Comparison of ENCODE assay signal across 1 cellular context in genomic region chr3:4504340-4505261, GRCh38.
TF ChIP-seq lines count a peak whose summit lies in the region.

No MANE protein-coding gene starts in this region.

TF ChIP-seq in HEK293, 187 proteins besides CTCF, POLR2A, EP300 and RAD21 (continued from another document and continues in another):
- no peak for TF ChIP-seq PRDM2 (tag by site-specific recombination; IDR thresholded peaks at IDR 0.05; ENCODE audit: borderline replicate concordance)
- no peak for TF ChIP-seq ZNF513 (tag by site-specific recombination; IDR thresholded peaks at IDR 0.05)
- peak; percentile 28; the same call in 1 of the 2 replicates for TF ChIP-seq PRDM1 (tag by site-specific recombination; IDR thresholded peaks at IDR 0.05)
- TF ChIP-seq ZNF791 (tag by site-specific recombination; IDR thresholded peaks at IDR 0.05), result no peak
- no peak for TF ChIP-seq ZBTB11 (tag by site-specific recombination; conservative IDR thresholded peaks at IDR 0.05; ENCODE audit: low read depth)
- peak; percentile 27; the same call in 1 of the 2 replicates for TF ChIP-seq OSR2 (tag by site-specific recombination; IDR thresholded peaks at IDR 0.05)
- 0 out of 2 replicates have a peak, but pooled peaks have one; percentile 30 for TF ChIP-seq ZNF362 (tag by site-specific recombination; IDR thresholded peaks at IDR 0.05)
- TF ChIP-seq ZNF211 (tag by site-specific recombination; IDR thresholded peaks at IDR 0.05; ENCODE audit: low read depth), result no peak
- no peak for TF ChIP-seq ZNF544 (tag by site-specific recombination; IDR thresholded peaks at IDR 0.05)
- peak; percentile 72; the same call in 1 of the 2 replicates for TF ChIP-seq ZBTB17 (tag by site-specific recombination; IDR thresholded peaks at IDR 0.05)
- no peak for TF ChIP-seq ZNF26 (tag by site-specific recombination; IDR thresholded peaks at IDR 0.05)
- no peak for TF ChIP-seq GLIS1 (tag by site-specific recombination; IDR thresholded peaks at IDR 0.05)
- TF ChIP-seq FEZF1 (tag by site-specific recombination; IDR thresholded peaks at IDR 0.05), result peak; percentile 89
- TF ChIP-seq ZNF548 (tag by site-specific recombination; IDR thresholded peaks at IDR 0.05), result no peak
- no peak for TF ChIP-seq ZNF701 (tag by site-specific recombination; IDR thresholded peaks at IDR 0.05)
- TF ChIP-seq MEIS1 (CRISPR knock-in tag; IDR thresholded peaks at IDR 0.05; ENCODE audit: borderline replicate concordance), result no peak
- TF ChIP-seq ZNF776 (tag by site-specific recombination; IDR thresholded peaks at IDR 0.05; ENCODE audit: borderline replicate concordance), result no peak
- no peak for TF ChIP-seq ZNF777 (tag by site-specific recombination; IDR thresholded peaks at IDR 0.05; ENCODE audit: borderline replicate concordance)
- TF ChIP-seq ZNF354C (tag by site-specific recombination; IDR thresholded peaks at IDR 0.05; ENCODE audit: borderline replicate concordance, low read depth), result no peak
- peak; percentile 74 for TF ChIP-seq PRDM6 (tag by site-specific recombination; IDR thresholded peaks at IDR 0.05)
- no peak for TF ChIP-seq ZNF449 (tag by site-specific recombination; IDR thresholded peaks at IDR 0.05)
- TF ChIP-seq ZNF335 (tag by site-specific recombination; conservative IDR thresholded peaks at IDR 0.05), result peak; percentile 69
- TF ChIP-seq ZNF561 (tag by site-specific recombination; IDR thresholded peaks at IDR 0.05; ENCODE audit: borderline replicate concordance), result peak; percentile 56
- TF ChIP-seq ZFP69B (tag by site-specific recombination; IDR thresholded peaks at IDR 0.05), result no peak
- no peak for TF ChIP-seq OVOL3 (tag by site-specific recombination; IDR thresholded peaks at IDR 0.05)
- peak; percentile 58; the same call in 1 of the 2 replicates for TF ChIP-seq ZNF394 (tag by site-specific recombination; IDR thresholded peaks at IDR 0.05; ENCODE audit: borderline replicate concordance)
- peak; percentile 16; the same call in 1 of the 2 replicates for TF ChIP-seq ZNF184 (tag by site-specific recombination; IDR thresholded peaks at IDR 0.05)
- TF ChIP-seq ZNF239 (tag by site-specific recombination; IDR thresholded peaks at IDR 0.05), result no peak
- TF ChIP-seq PRDM4 (tag by site-specific recombination; IDR thresholded peaks at IDR 0.05), result no peak
- TF ChIP-seq ZBTB7A (tag by site-specific recombination; IDR thresholded peaks at IDR 0.05; ENCODE audit: low read depth), result no peak
- TF ChIP-seq MZF1 (tag by site-specific recombination; IDR thresholded peaks at IDR 0.05; ENCODE audit: borderline replicate concordance), result peak; percentile 40; the same call in 1 of the 2 replicates
- no peak for TF ChIP-seq ZNF248 (tag by site-specific recombination; IDR thresholded peaks at IDR 0.05)
- no peak for TF ChIP-seq KLF1 (tag by site-specific recombination; IDR thresholded peaks at IDR 0.05)
- TF ChIP-seq ZNF639 (tag by site-specific recombination; IDR thresholded peaks at IDR 0.05), result no peak
- TF ChIP-seq ZNF341 (tag by site-specific recombination; IDR thresholded peaks at IDR 0.05; ENCODE audit: low read depth), result peak; percentile 94
- TF ChIP-seq ZNF426 (tag by site-specific recombination; IDR thresholded peaks at IDR 0.05), result no peak
